17 cellular contexts compared by ENCODE assay signal in the genomic region with DNA sequence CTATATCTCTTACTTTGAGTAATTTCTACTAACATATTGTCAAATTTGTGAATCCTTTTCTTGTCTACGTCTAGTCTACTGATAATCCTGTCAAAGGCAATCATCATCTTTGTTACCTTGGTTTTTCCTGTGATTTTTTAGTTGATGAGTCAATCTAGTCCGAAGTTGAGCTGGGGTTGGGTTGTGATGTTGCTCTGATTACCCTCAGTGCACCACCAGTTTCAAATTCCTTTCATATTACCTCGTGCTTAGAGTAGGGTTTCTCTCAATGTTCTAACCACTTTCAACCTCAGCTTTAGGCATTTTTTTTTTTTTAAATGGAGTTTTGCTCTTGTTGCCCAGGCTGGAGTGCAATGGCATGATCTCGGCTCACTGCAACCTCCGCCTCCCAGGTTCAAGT.
A peak's percentile ranks its signal among the peaks of the same experiment; 100 is the strongest.
DNase-seq lines count a peak whose midpoint lies in the region; TF ChIP-seq lines count a peak whose summit lies in the region.
"Had no signal": no experiment of that assay in that cellular context is flagged by ENCODE, and none has a peak within 500 bp of the region (broad histone marks: within the 10 kb centered on the region; RNA-seq: fewer than 3 reads in every experiment).

No MANE protein-coding gene starts in this region.

- CTCF ChIA-PET in AG04450 (lab: Charles Lee), result interaction anchor here (0.9 to 1.5 kb wide), 2 partner anchors 148 to 577 kb away, joined by 3 to 4 read pairs; no protein-coding TSS in a partner anchor

- WGBS in spleen, 5 donors, result 91 to 94% (median 92%) methylated on average over 5 of the region's 5 CpGs

- H3K36me3 ChIP-seq in H7 (replicated peaks; ENCODE audit: control insufficient read depth, insufficient read depth, low read length) (no peaks in the 10 kb centered on the region), spleen (no peaks in the 10 kb centered on the region)
- H3K36me3 ChIP-seq: esophagus muscularis mucosa had no signal

- H3K27me3 ChIP-seq in AG04450 (ENCODE audit: control insufficient read depth, insufficient read depth, low read length) (no peaks in the 10 kb centered on the region), H7 (ENCODE audit: control insufficient read depth, insufficient read depth, low read length) (no peaks in the 10 kb centered on the region), spleen (replicated peaks in 1 of 7) (no peaks in the 10 kb centered on the region)
- H3K27me3 ChIP-seq: esophagus muscularis mucosa had no signal

- no peak overlapping the region for H3K27ac ChIP-seq in AG04450 (ENCODE audit: low read depth, low read length)
- H3K27ac ChIP-seq in spleen, result no peak overlapping the region
- H3K27ac ChIP-seq: esophagus muscularis mucosa, psoas muscle had no signal

- in situ Hi-C loops in astrocyte of the cerebellum (cut with HindIII; ENCODE audit: low sequenced_read_pairs), result no loop called here

- POLR2A ChIA-PET in AG04450 (lab: Yijun Ruan, JAX), result interaction anchor here (0.9 kb wide), 1 partner anchor 117 kb away, joined by 4 read pairs; no protein-coding TSS in a partner anchor

- intact Hi-C loops in spleen (cut with DNase I; ENCODE audit: low total_unique reads), result no loop called here

- no peak for TF ChIP-seq POLR2A in spleen (IDR thresholded peaks at IDR 0.05)

- H3K4me3 ChIP-seq in AG04450 (ENCODE audit: low read depth, low read length), result no peak overlapping the region
- H3K4me3 ChIP-seq in H7 (ENCODE audit: insufficient read depth, low read depth, low read length), result no peak overlapping the region
- H3K4me3 ChIP-seq in astrocyte of the cerebellum (ENCODE audit: low read depth, low read length), result no peak overlapping the region
- no peak overlapping the region for H3K4me3 ChIP-seq in spleen
- H3K4me3 ChIP-seq: esophagus muscularis mucosa, psoas muscle had no signal

- DNase-seq in AG04450 (ENCODE audit: low read depth, low spot score) (peak; percentile 54), H7 (peak; percentile 14), astrocyte of the cerebellum (ENCODE audit: low read depth) (peak; percentile 18), hepatic stellate cell (ENCODE audit: low spot score) (peak; percentile 58), amygdala (lab: John Stamatoyannopoulos, UW) (no peak), NCI-H1092 (lab: John Stamatoyannopoulos, UW) (no peak), spleen (no peak), mesenteric fat pad (ENCODE audit: low spot score) (no peak)
- DNase-seq: activated CD4-positive, alpha-beta T cell treated with anti-CD3 and anti-CD28 coated beads, Interleukin-2, amount 50 U/mL, for 48 hours; central memory CD4-positive, alpha-beta T cell; DND-41; NCI-H1417 treated with DMSO at 0.1 percent for 48 hours; NCI-H524 treated with DMSO at 0.1 percent for 48 hours; psoas muscle; stimulated activated CD4-positive, alpha-beta T cell treated with anti-CD3 and anti-CD28 coated beads, Interleukin-4, amount 100 ng/mL, for 24 hours; T-helper 9 cell had no signal

- H3K4me1 ChIP-seq in spleen, result no peaks in the 10 kb centered on the region
- H3K4me1 ChIP-seq: psoas muscle had no signal

- peaks cover 4% of the 10 kb centered on the region; the same call in 1 of the 2 replicates for H3K9me3 ChIP-seq in AG04450 (ENCODE audit: control insufficient read depth, insufficient read depth, low read length)
- peaks cover 0 to 10% (median 0%) of the 10 kb centered on the region in 8 donors for H3K9me3 ChIP-seq in spleen
- H3K9me3 ChIP-seq: esophagus muscularis mucosa, psoas muscle had no signal

- no peak for TF ChIP-seq CTCF in AG04450 (IDR thresholded peaks at IDR 0.05; ENCODE audit: low read depth, low read length)
- TF ChIP-seq CTCF in astrocyte of the cerebellum (IDR thresholded peaks at IDR 0.05; ENCODE audit: low read depth, low read length, missing control alignments), result no peak
- no peak for TF ChIP-seq CTCF in spleen (IDR thresholded peaks at IDR 0.05 in 8 of 11, conservative IDR thresholded peaks at IDR 0.05 in 3 of 11)

Comparison
In these comparisons a context has a peak if more than half of its experiments do, and no peak if none do; other contexts are left out.
1. DNase-seq: peak in AG04450 (single experiment), H7 (single experiment), astrocyte of the cerebellum (single experiment) and hepatic stellate cell (single experiment); none in amygdala (0 of 56), NCI-H1092 (single experiment), spleen (single experiment) and mesenteric fat pad (single experiment).